In genomic region chr19:4976412-4977298, GRCh38 we compare ENCODE assay signal across 8 cellular contexts. TPM values are rescaled to one million over a fixed set of nuclear protein-coding genes. Genes with fewer than 3 reads are reported as not detected.
DNase-seq lines count a peak whose midpoint lies in the region; ATAC-seq and TF ChIP-seq lines count a peak whose summit lies in the region.

No MANE protein-coding gene starts in this region.

- no peaks in the 10 kb centered on the region for H3K9me3 Mint-ChIP-seq in activated CD8-positive, alpha-beta T cell treated with anti-CD3 and anti-CD28 coated beads for 36 hours

- POLR2A ChIA-PET in activated CD8-positive, alpha-beta T cell treated with anti-CD3 and anti-CD28 coated beads for 36 hours (lab: Charles Lee) = no interaction called here

- peaks cover 20% of the 10 kb centered on the region for H3K4me1 ChIP-seq in right cardiac atrium (ENCODE audit: control insufficient read depth, insufficient read depth, low read length)

- TF ChIP-seq CTCF in AG09309 (IDR thresholded peaks at IDR 0.05; ENCODE audit: control insufficient read depth, insufficient read depth, low read depth, low read length, missing control alignments) = peak; percentile 61
- no peak for TF ChIP-seq CTCF in activated CD8-positive, alpha-beta T cell treated with anti-CD3 and anti-CD28 coated beads for 36 hours (IDR thresholded peaks at IDR 0.05)

- peak overlapping the region; percentile 67 for H3K27ac ChIP-seq in right cardiac atrium (ENCODE audit: low read length)

- intact Hi-C loops in right cardiac atrium (cut with DNase I) = no loop called here
- intact Hi-C loops in activated CD8-positive, alpha-beta T cell treated with anti-CD3 and anti-CD28 coated beads for 36 hours (cut with micrococcal nuclease) = no loop called here

- H3K4me3 ChIP-seq in AG09309 (ENCODE audit: control insufficient read depth, low read depth, low read length) (no peak overlapping the region), right cardiac atrium (ENCODE audit: low read length) (no peak overlapping the region)

- peaks cover 21% of the 10 kb centered on the region for H3K4me1 Mint-ChIP-seq in activated CD8-positive, alpha-beta T cell treated with anti-CD3 and anti-CD28 coated beads for 36 hours (ENCODE audit: low read depth)

- WGBS in right cardiac atrium = 22% methylated on average over 33 of the region's 33 CpGs

- no peaks in the 10 kb centered on the region for H3K36me3 Mint-ChIP-seq in activated CD8-positive, alpha-beta T cell treated with anti-CD3 and anti-CD28 coated beads for 36 hours (ENCODE audit: low read depth)

- DNase-seq in AG09309 (ENCODE audit: low read depth) (peak; percentile 89), HuH-7.5 (ENCODE audit: low spot score) (peak; percentile 83), amygdala (lab: John Stamatoyannopoulos, UW) (peak in 36 of 56 donors; percentile 21 to 88 (median 57)), right cardiac atrium (peak; percentile 82 to 91 (median 87)), renal cortical epithelial cell (ENCODE audit: low read depth) (peak; percentile 93), dedifferentiated amniotic fluid mesenchymal stem cell (ENCODE audit: extremely low spot score) (no peak)
- DNase-seq in activated CD8-positive, alpha-beta T cell treated with anti-CD3 and anti-CD28 coated beads for 36 hours = no peak

- H3K27ac Mint-ChIP-seq in activated CD8-positive, alpha-beta T cell treated with anti-CD3 and anti-CD28 coated beads for 36 hours = no peak overlapping the region

- CTCF ChIA-PET in activated CD8-positive, alpha-beta T cell treated with anti-CD3 and anti-CD28 coated beads for 36 hours (lab: Charles Lee) = interaction anchor here (0.6 to 1.5 kb wide), 3 partner anchors 54 to 267 kb away, joined by 3 read pairs; no protein-coding TSS in a partner anchor

- H3K27me3 Mint-ChIP-seq in activated CD8-positive, alpha-beta T cell treated with anti-CD3 and anti-CD28 coated beads for 36 hours = no peaks in the 10 kb centered on the region

- peak; percentile 79 to 84 for ATAC-seq in right cardiac atrium
- no peak for ATAC-seq in GM21529 (IDR thresholded peaks at IDR 0.05; ENCODE audit: unreplicated experiment)
- no peak for ATAC-seq in activated CD8-positive, alpha-beta T cell treated with anti-CD3 and anti-CD28 coated beads for 36 hours

- H3K27me3 ChIP-seq in right cardiac atrium (ENCODE audit: control insufficient read depth, insufficient read depth) = no peaks in the 10 kb centered on the region

- H3K4me3 Mint-ChIP-seq in activated CD8-positive, alpha-beta T cell treated with anti-CD3 and anti-CD28 coated beads for 36 hours = no peak overlapping the region

- no peaks in the 10 kb centered on the region for H3K9me3 ChIP-seq in right cardiac atrium (ENCODE audit: control insufficient read depth, low read length)

RNA-seq across cellular contexts. Expression of gene KDM4B, which starts 7.7 kb away (rescaled TPM):
- total RNA-seq in right cardiac atrium (10 to 100 TPM; 23.9 to 37.5 (median 30.8) TPM), renal cortical epithelial cell (8.7 and 47.0 TPM in 2 replicates)
- 18.8 TPM for polyA plus RNA-seq in right cardiac atrium
- total RNA-seq in activated CD8-positive, alpha-beta T cell treated with anti-CD3 and anti-CD28 coated beads for 36 hours = 10 to 100 TPM; 46.3 to 46.6 TPM

Comparison
In these comparisons a context has a peak if more than half of its experiments do, and no peak if none do; other contexts are left out.
1. DNase-seq: peak in AG09309 (single experiment), HuH-7.5 (single experiment), amygdala (36 of 56), right cardiac atrium (3 of 3) and renal cortical epithelial cell (single experiment); none in activated CD8-positive, alpha-beta T cell treated with anti-CD3 and anti-CD28 coated beads for 36 hours (single experiment) and dedifferentiated amniotic fluid mesenchymal stem cell (single experiment).
2. ATAC-seq: peak in right cardiac atrium (2 of 2); none in GM21529 (single experiment) and activated CD8-positive, alpha-beta T cell treated with anti-CD3 and anti-CD28 coated beads for 36 hours (single experiment).